ENCODE assay signal across 1 cellular context in the genomic region with DNA sequence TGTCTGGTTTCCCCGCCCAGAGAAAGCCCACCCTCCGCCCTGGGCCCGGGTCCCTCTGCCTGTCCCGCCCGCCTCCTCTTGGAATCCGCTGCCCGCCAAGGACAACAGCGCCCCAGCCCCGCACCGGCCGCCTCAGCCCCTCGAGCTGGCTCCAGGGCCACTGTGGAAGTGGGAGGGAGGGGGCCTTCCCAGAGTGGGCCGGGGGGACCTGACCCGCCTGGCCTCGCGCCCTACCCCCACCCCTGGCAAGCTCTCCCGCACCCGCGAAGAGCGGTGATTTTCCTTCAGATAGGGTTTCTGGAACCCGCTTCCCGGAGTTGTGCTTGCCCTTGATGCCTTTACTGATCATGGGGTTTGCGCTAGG.
TF ChIP-seq lines count a peak whose summit lies in the region.

No MANE protein-coding gene starts in this region.

TF ChIP-seq in GM23338, 12 proteins besides CTCF, POLR2A, EP300 and RAD21:
- no peak for TF ChIP-seq REST (IDR thresholded peaks at IDR 0.05; ENCODE audit: unreplicated experiment)
